8 cellular contexts compared by ENCODE assay signal in the genomic region with DNA sequence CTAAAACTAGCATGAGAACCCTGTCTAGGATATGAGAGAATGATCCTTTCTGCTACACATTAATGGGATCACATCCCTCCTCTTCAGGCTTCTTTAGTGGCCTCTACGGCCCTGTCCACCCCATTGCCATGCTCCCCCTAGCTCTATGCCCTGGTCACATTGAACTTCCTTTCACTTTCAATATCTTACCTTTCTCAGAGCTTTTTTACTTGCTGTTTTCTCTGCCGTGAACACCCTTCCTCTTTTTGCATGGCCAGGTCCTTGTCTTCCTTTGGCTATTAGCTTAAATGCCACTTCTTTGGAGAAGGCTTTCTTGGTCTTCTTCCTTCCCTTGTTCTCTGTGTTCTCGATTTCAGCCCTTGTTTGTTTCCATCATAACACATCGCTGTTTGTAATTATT.
A peak's percentile ranks its signal among the peaks of the same experiment; 100 is the strongest.
DNase-seq lines count a peak whose midpoint lies in the region; ATAC-seq and TF ChIP-seq lines count a peak whose summit lies in the region.

No MANE protein-coding gene starts in this region.

- no peaks in the 10 kb centered on the region for H3K4me1 ChIP-seq in prostate gland (replicated peaks)

- intact Hi-C loops in Right ventricle myocardium inferior (cut with DNase I), result no loop called here
- intact Hi-C loops in prostate gland (cut with DNase I), result loop anchor here (5.0 to 10.0 kb wide), 2 partner anchors 464 to 532 kb away; no protein-coding TSS in a partner anchor

- H3K27ac Mint-ChIP-seq in stimulated activated naive CD8-positive, alpha-beta T cell treated with anti-CD3 and anti-CD28 coated beads, Interleukin-15, amount 100 ng/mL, for 72 hours, result peak overlapping the region; percentile 2 to 83

- peak overlapping the region; percentile 42 to 83 for H3K4me3 Mint-ChIP-seq in stimulated activated naive CD8-positive, alpha-beta T cell treated with anti-CD3 and anti-CD28 coated beads, Interleukin-15, amount 100 ng/mL, for 72 hours

- no peaks in the 10 kb centered on the region for H3K9me3 Mint-ChIP-seq in stimulated activated naive CD8-positive, alpha-beta T cell treated with anti-CD3 and anti-CD28 coated beads, Interleukin-15, amount 100 ng/mL, for 72 hours

- H3K9me3 ChIP-seq in prostate gland, result no peaks in the 10 kb centered on the region

- TF ChIP-seq CTCF in WI38 (IDR thresholded peaks at IDR 0.05; ENCODE audit: low read depth, low read length) (no peak), prostate gland (IDR thresholded peaks at IDR 0.05) (no peak)

- peaks cover 19% of the 10 kb centered on the region for H3K4me1 Mint-ChIP-seq in stimulated activated naive CD8-positive, alpha-beta T cell treated with anti-CD3 and anti-CD28 coated beads, Interleukin-15, amount 100 ng/mL, for 72 hours

- no peaks in the 10 kb centered on the region for H3K27me3 ChIP-seq in prostate gland (replicated peaks; ENCODE audit: insufficient read depth)

- in situ Hi-C loops in ACHN (cut with HindIII; ENCODE audit: low pct_ligation_motif_present, low pct_unique_long_range_greater_than_20kb, low sequenced_read_pairs), result no loop called here

- peak overlapping the region; percentile 35; the same call in 1 of the 2 replicates for H3K4me3 ChIP-seq in WI38 (ENCODE audit: low read depth, low read length)
- H3K4me3 ChIP-seq in prostate gland, result no peak overlapping the region

- H3K36me3 ChIP-seq in prostate gland, result no peaks in the 10 kb centered on the region

- 75% methylated on average over 4 of the region's 4 CpGs for WGBS in prostate gland

- DNase-seq in ACHN (peak; percentile 28), Right ventricle myocardium inferior (ENCODE audit: missing footprints) (no peak), NK-92 (lab: John Stamatoyannopoulos, UW; ENCODE audit: unreplicated experiment) (no peak), prostate gland (ENCODE audit: low spot score) (no peak)
- DNase-seq in stimulated activated naive CD8-positive, alpha-beta T cell treated with anti-CD3 and anti-CD28 coated beads, Interleukin-15, amount 100 ng/mL, for 72 hours, result no peak

- no peak overlapping the region for H3K27ac ChIP-seq in prostate gland

- peaks cover 9% of the 10 kb centered on the region for H3K27me3 Mint-ChIP-seq in stimulated activated naive CD8-positive, alpha-beta T cell treated with anti-CD3 and anti-CD28 coated beads, Interleukin-15, amount 100 ng/mL, for 72 hours

- ATAC-seq in GM19035 (IDR thresholded peaks at IDR 0.05; ENCODE audit: unreplicated experiment) (peak; percentile 90), HG03097 (IDR thresholded peaks at IDR 0.05; ENCODE audit: low FRiP score, unreplicated experiment) (peak; percentile 80), Right ventricle myocardium inferior (no peak)
- ATAC-seq in stimulated activated naive CD8-positive, alpha-beta T cell treated with anti-CD3 and anti-CD28 coated beads, Interleukin-15, amount 100 ng/mL, for 72 hours, result peak; percentile 76

- no peak for TF ChIP-seq POLR2A in prostate gland (IDR thresholded peaks at IDR 0.05)
